39 cellular contexts compared by ENCODE assay signal in genomic region chr3:98269846-98270245, GRCh38. TPM values are rescaled to one million over a fixed set of nuclear protein-coding genes. Genes with fewer than 3 reads are reported as not detected.
"Had no signal": no experiment of that assay in that cellular context is flagged by ENCODE, and none has a peak within 500 bp of the region (broad histone marks: within the 10 kb centered on the region; RNA-seq: fewer than 3 reads in every experiment).

No MANE protein-coding gene starts in this region.

- H3K4me2 ChIP-seq: KMS-11 had no signal

- H3K27me3 ChIP-seq: MG63 had no signal

- DNase-seq: Karpas-422, Kasumi-1, KG1, MG63, MM.1S, MV-4-11, NCI-H1048, NCI-H1092, NCI-H1092 treated with DMSO at 0.1 percent for 48 hours, NCI-H1105, NCI-H1105 treated with DMSO at 0.1 percent for 48 hours, NCI-H1417, NCI-H1417 treated with DMSO at 0.1 percent for 48 hours, NCI-H1436, NCI-H1436 treated with DMSO at 0.1 percent for 48 hours, NCI-H146, NCI-H1694, NCI-H1694 treated with DMSO at 0.1 percent for 48 hours, NCI-H187, NCI-H187 treated with DMSO at 0.1 percent for 48 hours, NCI-H1930, NCI-H2029, NCI-H2029 treated with DMSO at 0.1 percent for 48 hours, NCI-H2081, NCI-H2081 treated with DMSO at 0.1 percent for 48 hours, NCI-H2107, NCI-H2171, NCI-H2171 treated with DMSO at 0.1 percent for 48 hours, NCI-H2227 treated with DMSO at 0.1 percent for 48 hours, NCI-H226, NCI-H345, NCI-H446, NCI-H446 treated with DMSO at 0.1 percent for 48 hours, NCI-H510A had no signal

- H3K9me3 ChIP-seq: MG63 had no signal

- H3K36me3 ChIP-seq: MG63 had no signal

- H3K27ac ChIP-seq: KMS-11 had no signal

- H3K9ac ChIP-seq: KMS-11 had no signal

- H3K4me3 ChIP-seq: MG63 had no signal

RNA-seq across cellular contexts. Expression of gene OR5H6, which starts 5.8 kb away (rescaled TPM):
- total RNA-seq: LHCN-M2, M059J, MCF 10A, NCI-H460 had no signal

RNA-seq across cellular contexts. Expression of gene OR5H2, which starts 12.5 kb away (rescaled TPM):
- total RNA-seq: LHCN-M2, M059J, MCF 10A, NCI-H460 had no signal
